ENCODE assay signal across 8 cellular contexts in the genomic region with DNA sequence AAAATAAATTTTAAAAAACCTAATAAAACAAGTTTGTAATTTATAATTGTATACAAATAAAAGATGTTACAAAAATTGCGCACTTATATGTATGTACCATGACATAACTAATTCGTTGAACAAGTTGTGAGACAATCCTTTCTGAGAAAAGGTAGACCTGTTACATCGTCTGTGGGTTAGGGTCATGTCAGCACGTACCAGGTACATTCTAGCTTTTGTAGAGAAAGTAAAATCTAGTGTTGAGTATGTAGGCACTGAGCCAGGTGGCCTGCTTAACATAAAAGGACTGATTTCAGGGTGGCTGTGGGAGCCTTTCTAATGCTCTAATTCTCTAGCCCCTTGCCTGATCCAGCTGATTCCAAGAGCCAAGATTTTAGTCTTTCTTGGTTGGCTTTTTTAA. TPM values are rescaled to one million over a fixed set of nuclear protein-coding genes. Genes with fewer than 3 reads are reported as not detected.
DNase-seq lines count a peak whose midpoint lies in the region; ATAC-seq, FAIRE-seq and TF ChIP-seq lines count a peak whose summit lies in the region.

No MANE protein-coding gene starts in this region.

- H3K9me3 Mint-ChIP-seq in activated CD4-positive, alpha-beta T cell treated with anti-CD3 and anti-CD28 coated beads, Interleukin-2, amount 10 ng/mL, durations not matched to agents 24 days and 14 days: no peaks in the 10 kb centered on the region
- H3K9me3 Mint-ChIP-seq in activated CD8-positive, alpha-beta T cell treated with anti-CD3 and anti-CD28 coated beads for 36 hours: no peaks in the 10 kb centered on the region

- no peaks in the 10 kb centered on the region for H3K4me1 ChIP-seq in iPS DF 6.9 (ENCODE audit: control insufficient read depth, insufficient read depth, low read length)
- H3K4me1 ChIP-seq in testis: peaks cover 21% of the 10 kb centered on the region

- CTCF ChIA-PET in activated CD8-positive, alpha-beta T cell treated with anti-CD3 and anti-CD28 coated beads for 36 hours (lab: Charles Lee): interaction anchor here (0.7 to 1.2 kb wide), 2 partner anchors 9 to 10 kb away, joined by 3 read pairs; partner anchors contain the start of gene RPL7L1

- no peaks in the 10 kb centered on the region for H3K27me3 Mint-ChIP-seq in activated CD4-positive, alpha-beta T cell treated with anti-CD3 and anti-CD28 coated beads, Interleukin-2, amount 10 ng/mL, durations not matched to agents 24 days and 14 days
- no peaks in the 10 kb centered on the region for H3K27me3 Mint-ChIP-seq in activated CD8-positive, alpha-beta T cell treated with anti-CD3 and anti-CD28 coated beads for 36 hours

- no peak overlapping the region for H3K27ac ChIP-seq in iPS DF 6.9 (ENCODE audit: low read length)
- H3K27ac ChIP-seq in testis: peak overlapping the region in 1 of 2 donors; percentile 78

- no peak for DNase-seq in activated CD4-positive, alpha-beta T cell treated with anti-CD3 and anti-CD28 coated beads, Interleukin-2, amount 10 ng/mL, durations not matched to agents 24 days and 14 days
- DNase-seq in activated CD4-positive, alpha-beta T cell treated with anti-CD3 and anti-CD28 coated beads, Interleukin-2, amount 50 U/mL, for 1 hour: no peak
- DNase-seq in activated CD8-positive, alpha-beta T cell treated with anti-CD3 and anti-CD28 coated beads for 36 hours: peak; percentile 49
- no peak for DNase-seq in iPS DF 6.9 (ENCODE audit: low read depth, low spot score)
- DNase-seq in testis: no peak
- DNase-seq in stimulated activated CD4-positive, alpha-beta T cell treated with anti-CD3 and anti-CD28 coated beads, Interleukin-1b, Interleukin-23, amount 100 ng/mL, for 48 hours: no peak
- DNase-seq in stimulated activated CD4-positive, alpha-beta T cell treated with anti-CD3 and anti-CD28 coated beads, Interleukin-12 subunit alpha, Interleukin-12 subunit beta, amount 100 ng/mL, for 4 hours: no peak
- DNase-seq in GM12892 (ENCODE audit: insufficient read length): no peak

- POLR2A ChIA-PET in activated CD8-positive, alpha-beta T cell treated with anti-CD3 and anti-CD28 coated beads for 36 hours (lab: Charles Lee): interaction anchor here (0.7 to 3.2 kb wide), 12 partner anchors 10 to 256 kb away, joined by 3 to 50 read pairs (median 4); partner anchors contain the start of genes PEX6, RPL7L1 and TBCC

- H3K36me3 Mint-ChIP-seq in activated CD4-positive, alpha-beta T cell treated with anti-CD3 and anti-CD28 coated beads, Interleukin-2, amount 10 ng/mL, durations not matched to agents 24 days and 14 days (ENCODE audit: low read depth): peaks cover 29% of the 10 kb centered on the region
- peaks cover 37% of the 10 kb centered on the region for H3K36me3 Mint-ChIP-seq in activated CD8-positive, alpha-beta T cell treated with anti-CD3 and anti-CD28 coated beads for 36 hours (ENCODE audit: low read depth)

- TF ChIP-seq CTCF in activated CD8-positive, alpha-beta T cell treated with anti-CD3 and anti-CD28 coated beads for 36 hours (IDR thresholded peaks at IDR 0.05): no peak
- no peak for TF ChIP-seq CTCF in testis (IDR thresholded peaks at IDR 0.05)

- H3K27ac Mint-ChIP-seq in activated CD4-positive, alpha-beta T cell treated with anti-CD3 and anti-CD28 coated beads, Interleukin-2, amount 10 ng/mL, durations not matched to agents 24 days and 14 days: peak overlapping the region; percentile 98
- peak overlapping the region; percentile 92 for H3K27ac Mint-ChIP-seq in activated CD8-positive, alpha-beta T cell treated with anti-CD3 and anti-CD28 coated beads for 36 hours

- no peaks in the 10 kb centered on the region for H3K27me3 ChIP-seq in iPS DF 6.9 (ENCODE audit: control insufficient read depth, insufficient read depth, low read length)
- H3K27me3 ChIP-seq in testis: no peaks in the 10 kb centered on the region

- intact Hi-C loops in activated CD4-positive, alpha-beta T cell treated with anti-CD3 and anti-CD28 coated beads, Interleukin-2, amount 10 ng/mL, durations not matched to agents 24 days and 14 days (cut with micrococcal nuclease): loop anchor here (1.0 to 5.0 kb wide), 5 partner anchors 11 to 163 kb away; partner anchors contain the start of genes BICRAL, CNPY3 and RPL7L1
- intact Hi-C loops in activated CD8-positive, alpha-beta T cell treated with anti-CD3 and anti-CD28 coated beads for 36 hours (cut with micrococcal nuclease): no loop called here
- intact Hi-C loops in testis (cut with DNase I; ENCODE audit: low total_unique reads): no loop called here

- TF ChIP-seq POLR2A in testis (IDR thresholded peaks at IDR 0.05): no peak
- TF ChIP-seq POLR2A in GM12892 (IDR thresholded peaks at IDR 0.05; ENCODE audit: low read depth, low read length): no peak

- H3K4me3 Mint-ChIP-seq in activated CD4-positive, alpha-beta T cell treated with anti-CD3 and anti-CD28 coated beads, Interleukin-2, amount 10 ng/mL, durations not matched to agents 24 days and 14 days: peak overlapping the region; percentile 96
- peak overlapping the region; percentile 79 for H3K4me3 Mint-ChIP-seq in activated CD8-positive, alpha-beta T cell treated with anti-CD3 and anti-CD28 coated beads for 36 hours

- peaks cover 21% of the 10 kb centered on the region for H3K4me1 Mint-ChIP-seq in activated CD4-positive, alpha-beta T cell treated with anti-CD3 and anti-CD28 coated beads, Interleukin-2, amount 10 ng/mL, durations not matched to agents 24 days and 14 days
- peaks cover 28% of the 10 kb centered on the region for H3K4me1 Mint-ChIP-seq in activated CD8-positive, alpha-beta T cell treated with anti-CD3 and anti-CD28 coated beads for 36 hours (ENCODE audit: low read depth)

- peak; percentile 17 for ATAC-seq in activated CD8-positive, alpha-beta T cell treated with anti-CD3 and anti-CD28 coated beads for 36 hours

- H3K4me3 ChIP-seq in iPS DF 6.9 (ENCODE audit: low read length) (peak overlapping the region; percentile 76; the same call in 1 of the 2 replicates), testis (peak overlapping the region; percentile 68 to 83)

- no peaks in the 10 kb centered on the region for H3K9me3 ChIP-seq in iPS DF 6.9 (ENCODE audit: control insufficient read depth, insufficient read depth, low read length)
- no peaks in the 10 kb centered on the region for H3K9me3 ChIP-seq in testis

- H3K36me3 ChIP-seq in iPS DF 6.9 (ENCODE audit: control insufficient read depth, insufficient read depth, low read length) (peaks cover 8% of the 10 kb centered on the region), testis (ENCODE audit: low read depth, missing control alignments) (no peaks in the 10 kb centered on the region)

- no CpG with 5 or more reads among the region's 4 CpGs for WGBS in iPS DF 6.9 (ENCODE audit: insufficient coverage, insufficient read length)
- WGBS in testis, 2 donors: 43 to 46% methylated on average over 4 of the region's 4 CpGs

- no peak for FAIRE-seq in GM12892 (lab: Jason Lieb, UNC)

RNA-seq across cellular contexts. Expression of gene RPL7L1, which starts 10.4 kb away (rescaled TPM):
- total RNA-seq in activated CD4-positive, alpha-beta T cell treated with anti-CD3 and anti-CD28 coated beads, Interleukin-2, amount 10 ng/mL, durations not matched to agents 24 days and 14 days: 182 and 189 TPM in 2 replicates
- 100 to 1,000 TPM; 135 to 137 TPM for total RNA-seq in activated CD8-positive, alpha-beta T cell treated with anti-CD3 and anti-CD28 coated beads for 36 hours
- 10 to 100 TPM; 62.6 to 66.8 TPM for total RNA-seq in testis
- polyA plus RNA-seq in testis (ENCODE audit: insufficient read depth, low read depth, low replicate concordance): 51.4 TPM
- polyA plus RNA-seq in GM12892 (2012; ENCODE audit: missing spikeins): 84.5 TPM

RNA-seq across cellular contexts. Expression of gene PTCRA, which starts 26.0 kb away (rescaled TPM):
- total RNA-seq in activated CD4-positive, alpha-beta T cell treated with anti-CD3 and anti-CD28 coated beads, Interleukin-2, amount 10 ng/mL, durations not matched to agents 24 days and 14 days: not detected in 2 replicates
- total RNA-seq in activated CD8-positive, alpha-beta T cell treated with anti-CD3 and anti-CD28 coated beads for 36 hours: not detected
- under 1 TPM in 1 of 2 donors, not detected in 1; 0.56 TPM for total RNA-seq in testis
- polyA plus RNA-seq in testis (ENCODE audit: insufficient read depth, low read depth, low replicate concordance): not detected
- polyA plus RNA-seq in GM12892 (2012; ENCODE audit: missing spikeins): not detected

RNA-seq across cellular contexts. Expression of gene CNPY3, which starts 39.5 kb away (rescaled TPM):
- 45.9 and 49.0 TPM in 2 replicates for total RNA-seq in activated CD4-positive, alpha-beta T cell treated with anti-CD3 and anti-CD28 coated beads, Interleukin-2, amount 10 ng/mL, durations not matched to agents 24 days and 14 days
- total RNA-seq in activated CD8-positive, alpha-beta T cell treated with anti-CD3 and anti-CD28 coated beads for 36 hours: 10 to 100 TPM; 46.2 to 46.8 TPM
- total RNA-seq in testis: 10 to 100 TPM; 40.4 to 46.7 TPM
- 74.8 TPM for polyA plus RNA-seq in testis (ENCODE audit: insufficient read depth, low read depth, low replicate concordance)
- 46.0 TPM for polyA plus RNA-seq in GM12892 (2012; ENCODE audit: missing spikeins)
